ENCODE assay signal across 1 cellular context in genomic region chr12:123030686-123031085, GRCh38.
TF ChIP-seq lines count a peak whose summit lies in the region.

No MANE protein-coding gene starts in this region.

TF ChIP-seq in K562, 482 proteins besides CTCF, POLR2A, EP300 and RAD21 (continued from another document):
- TF ChIP-seq ZBTB11 (CRISPR knock-in tag; IDR thresholded peaks at IDR 0.05): no peak
- no peak for TF ChIP-seq NCOA2 (IDR thresholded peaks at IDR 0.05; ENCODE audit: partially characterized antibody in 2 of 2)
- TF ChIP-seq ZNF77 (CRISPR knock-in tag; IDR thresholded peaks at IDR 0.05): no peak
- TF ChIP-seq ZNF318 (IDR thresholded peaks at IDR 0.05; ENCODE audit: borderline replicate concordance in 1 of 2, low read depth in 1 of 2): no peak
- no peak for TF ChIP-seq ZNF280B (CRISPR knock-in tag; IDR thresholded peaks at IDR 0.05)
- TF ChIP-seq ZNF699 (CRISPR knock-in tag; IDR thresholded peaks at IDR 0.05; ENCODE audit: insufficient replicate concordance): no peak
- 0 out of 2 replicates have a peak, but pooled peaks have one; percentile 38 for TF ChIP-seq CEBPB (tag; IDR thresholded peaks at IDR 0.05)
